In the genomic region with DNA sequence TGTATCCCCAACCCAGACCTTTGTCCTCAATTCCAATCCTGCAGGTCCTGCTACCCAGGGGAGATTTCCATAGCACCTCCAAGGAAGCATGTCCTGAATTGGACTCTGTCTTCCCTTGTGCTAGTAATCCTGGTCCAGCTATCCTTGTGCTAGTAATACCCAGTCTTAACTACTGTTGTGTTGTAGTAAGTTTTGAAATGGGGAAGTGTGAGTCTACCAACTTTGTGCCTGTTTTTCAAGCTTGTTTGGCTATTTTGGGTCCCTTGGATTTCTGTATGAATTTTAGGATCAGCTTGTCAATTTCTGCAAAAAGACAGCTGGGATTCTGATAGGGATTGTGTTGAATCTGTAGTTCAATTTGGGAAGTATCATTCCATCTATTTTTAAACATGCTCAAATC, we compare ENCODE assay signal across 22 cellular contexts.
"Had no signal": no experiment of that assay in that cellular context is flagged by ENCODE, and none has a peak within 500 bp of the region (broad histone marks: within the 10 kb centered on the region; RNA-seq: fewer than 3 reads in every experiment).

No MANE protein-coding gene starts in this region.

- H3K36me3 Mint-ChIP-seq: activated naive CD4-positive, alpha-beta T cell treated with anti-CD3 and anti-CD28 coated beads, Interleukin-2, amount 50 U/mL, for 72 hours; immature natural killer cell; mesothelial cell of epicardium had no signal

- ATAC-seq: activated CD8-positive, alpha-beta T cell treated with anti-CD3 and anti-CD28 coated beads for 36 hours; activated naive CD4-positive, alpha-beta T cell treated with anti-CD3 and anti-CD28 coated beads, Interleukin-2, amount 50 U/mL, for 72 hours; body of pancreas; heart left ventricle; lower lobe of right lung; stimulated activated memory B cell treated with anti-CD40 and anti-IgM and Interleukin-4, amounts not matched to agents 10 μg/mL and 1 μg/mL and 100 μg/mL, for 72 hours; T-helper 17 cell had no signal

- H3K27ac Mint-ChIP-seq: activated CD8-positive, alpha-beta T cell treated with anti-CD3 and anti-CD28 coated beads for 36 hours; mesothelial cell of epicardium; neural progenitor cell; stimulated activated memory B cell treated with anti-CD40 and anti-IgM and Interleukin-4, amounts not matched to agents 10 μg/mL and 1 μg/mL and 100 μg/mL, for 72 hours; T-helper 17 cell had no signal

- H3K4me3 Mint-ChIP-seq: activated CD8-positive, alpha-beta T cell treated with anti-CD3 and anti-CD28 coated beads for 36 hours; immature natural killer cell; mesothelial cell of epicardium; neural progenitor cell; stimulated activated memory B cell treated with anti-CD40 and anti-IgM and Interleukin-4, amounts not matched to agents 10 μg/mL and 1 μg/mL and 100 μg/mL, for 72 hours; T-helper 17 cell had no signal

- H3K4me3 ChIP-seq: body of pancreas, colonic mucosa, heart left ventricle, lower lobe of right lung, neural progenitor cell, ovary, sigmoid colon, tibial nerve, vagina had no signal

- H2AFZ ChIP-seq: neural progenitor cell had no signal

- H3K9ac ChIP-seq: neural progenitor cell had no signal

- H3K27me3 Mint-ChIP-seq: activated CD8-positive, alpha-beta T cell treated with anti-CD3 and anti-CD28 coated beads for 36 hours; stimulated activated memory B cell treated with anti-CD40 and anti-IgM and Interleukin-4, amounts not matched to agents 10 μg/mL and 1 μg/mL and 100 μg/mL, for 72 hours; T-helper 17 cell had no signal

- H3K36me3 ChIP-seq: colonic mucosa, heart left ventricle, lower lobe of right lung, neural progenitor cell, ovary, sigmoid colon, tibial nerve, vagina had no signal

- DNase-seq: activated CD4-positive, alpha-beta T cell treated with anti-CD3 and anti-CD28 coated beads for 4 hours; activated CD8-positive, alpha-beta T cell treated with anti-CD3 and anti-CD28 coated beads for 36 hours; activated effector memory CD4-positive, alpha-beta T cell treated with anti-CD3 and anti-CD28 coated beads, Interleukin-2, amount 50 U/mL, for 16 hours; activated T-cell treated with anti-CD3 and anti-CD28 coated beads, Interleukin-2, amount 50 U/mL, for 48 hours; amniotic stem cell; body of pancreas; central memory CD4-positive, alpha-beta T cell; colonic mucosa; foreskin melanocyte; heart left ventricle; immature natural killer cell; lower lobe of right lung; ovary; sigmoid colon; stimulated activated CD4-positive, alpha-beta T cell treated with anti-CD3 and anti-CD28 coated beads, Interleukin-1b, Interleukin-23, amount 100 ng/mL, for 48 hours; T-helper 17 cell had no signal

- H3K27me3 ChIP-seq: body of pancreas, colonic mucosa, neural progenitor cell, ovary, sigmoid colon, tibial nerve, vagina had no signal

- H3K4me1 ChIP-seq: colonic mucosa, neural progenitor cell, sigmoid colon, vagina had no signal

- H3K9me3 Mint-ChIP-seq: activated CD8-positive, alpha-beta T cell treated with anti-CD3 and anti-CD28 coated beads for 36 hours; activated naive CD4-positive, alpha-beta T cell treated with anti-CD3 and anti-CD28 coated beads, Interleukin-2, amount 50 U/mL, for 72 hours; immature natural killer cell; stimulated activated memory B cell treated with anti-CD40 and anti-IgM and Interleukin-4, amounts not matched to agents 10 μg/mL and 1 μg/mL and 100 μg/mL, for 72 hours had no signal

- H3K4me2 ChIP-seq: neural progenitor cell had no signal

- H3K27ac ChIP-seq: body of pancreas, colonic mucosa, heart left ventricle, lower lobe of right lung, neural progenitor cell, ovary, sigmoid colon, tibial nerve, vagina had no signal

- H3K9me3 ChIP-seq: body of pancreas, colonic mucosa, heart left ventricle, lower lobe of right lung, ovary, sigmoid colon, tibial nerve, vagina had no signal
